ENCODE assay signal across 8 cellular contexts in the genomic region with DNA sequence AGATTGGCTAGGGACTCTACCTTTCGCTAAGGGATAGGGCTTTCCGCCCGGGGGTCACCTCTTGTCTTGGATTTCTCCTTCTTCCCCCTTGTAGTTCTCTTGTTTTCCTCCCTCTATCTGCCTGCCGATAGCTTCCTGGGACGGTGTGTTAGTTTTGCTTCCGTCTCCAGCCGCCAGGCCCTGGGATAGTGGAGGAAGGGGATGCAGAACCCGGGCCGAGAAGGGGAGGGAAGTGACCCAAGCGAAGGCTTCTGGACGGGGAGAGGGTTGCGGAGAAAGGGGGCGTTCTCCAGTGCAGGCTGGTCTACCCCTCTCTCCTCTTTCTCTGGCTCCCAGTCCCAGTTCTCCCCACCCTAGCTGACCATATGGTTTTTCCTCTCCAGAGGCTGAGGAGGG. TPM values are rescaled to one million over a fixed set of nuclear protein-coding genes. Genes with fewer than 3 reads are reported as not detected.
DNase-seq lines count a peak whose midpoint lies in the region; ATAC-seq and TF ChIP-seq lines count a peak whose summit lies in the region.

No MANE protein-coding gene starts in this region.

- no peaks in the 10 kb centered on the region for H3K36me3 Mint-ChIP-seq in activated naive CD8-positive, alpha-beta T cell treated with anti-CD3 and anti-CD28 coated beads, Interleukin-2, amount 10 ng/mL, durations not matched to agents 7 days and 5 days
- H3K36me3 Mint-ChIP-seq in stimulated activated effector memory CD8-positive, alpha-beta T cell treated with anti-CD3 and anti-CD28 coated beads, Interleukin-12 subunit alpha, Interleukin-12 subunit beta, amount 100 ng/mL, for 72 hours, result peaks cover 6% of the 10 kb centered on the region

- POLR2A ChIA-PET in HEK293T (lab: Yijun Ruan, JAX), result interaction anchor here (0.5 to 2.2 kb wide), 19 partner anchors 8 to 221 kb away, joined by 3 to 13 read pairs (median 4); partner anchors contain the start of genes CGN, POGZ, PSMB4 and RIIAD1
- POLR2A ChIA-PET in activated naive CD8-positive, alpha-beta T cell treated with anti-CD3 and anti-CD28 coated beads, Interleukin-2, amount 10 ng/mL, durations not matched to agents 7 days and 5 days (lab: Charles Lee), result no interaction called here

- no peaks in the 10 kb centered on the region for H3K9me3 Mint-ChIP-seq in activated naive CD8-positive, alpha-beta T cell treated with anti-CD3 and anti-CD28 coated beads, Interleukin-2, amount 10 ng/mL, durations not matched to agents 7 days and 5 days
- H3K9me3 Mint-ChIP-seq in stimulated activated effector memory CD8-positive, alpha-beta T cell treated with anti-CD3 and anti-CD28 coated beads, Interleukin-12 subunit alpha, Interleukin-12 subunit beta, amount 100 ng/mL, for 72 hours, result no peaks in the 10 kb centered on the region

- H3K27me3 ChIP-seq in BE2C (no peaks in the 10 kb centered on the region), iPS-20b (ENCODE audit: insufficient read depth, low read length) (peaks cover 7% of the 10 kb centered on the region; the same call in 1 of the 2 replicates)

- H3K9me3 ChIP-seq in BE2C (no peaks in the 10 kb centered on the region), iPS-20b (ENCODE audit: insufficient read depth, low read depth, low read length) (no peaks in the 10 kb centered on the region)

- no peak for ATAC-seq in activated naive CD8-positive, alpha-beta T cell treated with anti-CD3 and anti-CD28 coated beads, Interleukin-2, amount 10 ng/mL, durations not matched to agents 7 days and 5 days (ENCODE audit: low read depth)
- no peak for ATAC-seq in stimulated activated effector memory CD8-positive, alpha-beta T cell treated with anti-CD3 and anti-CD28 coated beads, Interleukin-12 subunit alpha, Interleukin-12 subunit beta, amount 100 ng/mL, for 72 hours
- ATAC-seq in GM18498 (IDR thresholded peaks at IDR 0.05; ENCODE audit: unreplicated experiment) (no peak), GM18909 (IDR thresholded peaks at IDR 0.05; ENCODE audit: poor library complexity, unreplicated experiment) (no peak)

- H3K4me3 Mint-ChIP-seq in activated naive CD8-positive, alpha-beta T cell treated with anti-CD3 and anti-CD28 coated beads, Interleukin-2, amount 10 ng/mL, durations not matched to agents 7 days and 5 days, result peak overlapping the region; percentile 90
- H3K4me3 Mint-ChIP-seq in stimulated activated effector memory CD8-positive, alpha-beta T cell treated with anti-CD3 and anti-CD28 coated beads, Interleukin-12 subunit alpha, Interleukin-12 subunit beta, amount 100 ng/mL, for 72 hours, result peak overlapping the region; percentile 97

- H3K36me3 ChIP-seq in BE2C, result no peaks in the 10 kb centered on the region
- H3K36me3 ChIP-seq in iPS-20b (ENCODE audit: insufficient read depth, low read depth, low read length), result peaks cover 23% of the 10 kb centered on the region

- H3K9ac ChIP-seq in iPS-20b (ENCODE audit: low read depth, low read length), result peak overlapping the region; percentile 89; the same call in 1 of the 2 replicates

- H3K27ac ChIP-seq in iPS-20b (ENCODE audit: low read length), result no peak overlapping the region

- peaks cover 5% of the 10 kb centered on the region for H3K4me1 ChIP-seq in BE2C
- peaks cover 16% of the 10 kb centered on the region; the same call in 1 of the 2 replicates for H3K4me1 ChIP-seq in iPS-20b (ENCODE audit: insufficient read depth, low read length)

- no peak for DNase-seq in BE2C
- peak; percentile 42 for DNase-seq in HEK293T (ENCODE audit: extremely low spot score)
- no peak for DNase-seq in activated naive CD8-positive, alpha-beta T cell treated with anti-CD3 and anti-CD28 coated beads, Interleukin-2, amount 10 ng/mL, durations not matched to agents 7 days and 5 days
- no peak for DNase-seq in stimulated activated effector memory CD8-positive, alpha-beta T cell treated with anti-CD3 and anti-CD28 coated beads, Interleukin-12 subunit alpha, Interleukin-12 subunit beta, amount 100 ng/mL, for 72 hours (ENCODE audit: low spot score in 2 of 2)
- DNase-seq in NCI-H774 (lab: John Stamatoyannopoulos, UW), result no peak

- peaks cover 8% of the 10 kb centered on the region for H3K4me1 Mint-ChIP-seq in activated naive CD8-positive, alpha-beta T cell treated with anti-CD3 and anti-CD28 coated beads, Interleukin-2, amount 10 ng/mL, durations not matched to agents 7 days and 5 days
- peaks cover 22% of the 10 kb centered on the region for H3K4me1 Mint-ChIP-seq in stimulated activated effector memory CD8-positive, alpha-beta T cell treated with anti-CD3 and anti-CD28 coated beads, Interleukin-12 subunit alpha, Interleukin-12 subunit beta, amount 100 ng/mL, for 72 hours

- peak; percentile 8; the same call in 1 of the 2 replicates for TF ChIP-seq CTCF in BE2C (IDR thresholded peaks at IDR 0.05; ENCODE audit: low read depth, low read length)

- no peak overlapping the region for H3K27ac Mint-ChIP-seq in activated naive CD8-positive, alpha-beta T cell treated with anti-CD3 and anti-CD28 coated beads, Interleukin-2, amount 10 ng/mL, durations not matched to agents 7 days and 5 days
- H3K27ac Mint-ChIP-seq in stimulated activated effector memory CD8-positive, alpha-beta T cell treated with anti-CD3 and anti-CD28 coated beads, Interleukin-12 subunit alpha, Interleukin-12 subunit beta, amount 100 ng/mL, for 72 hours, result peak overlapping the region; percentile 93

- H3K4me3 ChIP-seq in BE2C (ENCODE audit: low read depth, low read length), result peak overlapping the region; percentile 90
- peak overlapping the region; percentile 99 for H3K4me3 ChIP-seq in iPS-20b (ENCODE audit: low read length)

- H3K27me3 Mint-ChIP-seq in activated naive CD8-positive, alpha-beta T cell treated with anti-CD3 and anti-CD28 coated beads, Interleukin-2, amount 10 ng/mL, durations not matched to agents 7 days and 5 days, result peaks cover 27% of the 10 kb centered on the region

- CTCF ChIA-PET in HEK293T (lab: Yijun Ruan, JAX), result interaction anchor here (1.3 to 2.4 kb wide), 2 partner anchors 53 to 194 kb away, joined by 3 to 11 read pairs; no protein-coding TSS in a partner anchor

TF ChIP-seq in HEK293T, 16 proteins besides CTCF, POLR2A, EP300 and RAD21:
- TF ChIP-seq ZNF384 (IDR thresholded peaks at IDR 0.05) (no peak), HDGF (IDR thresholded peaks at IDR 0.05; ENCODE audit: borderline replicate concordance) (no peak), BHLHE40 (IDR thresholded peaks at IDR 0.05; ENCODE audit: borderline replicate concordance) (no peak), CTBP1 (IDR thresholded peaks at IDR 0.05; ENCODE audit: borderline replicate concordance) (no peak), SUZ12 (IDR thresholded peaks at IDR 0.05) (no peak), FOXA1 (IDR thresholded peaks at IDR 0.05) (no peak), SP1 (IDR thresholded peaks at IDR 0.05) (no peak), FOXK2 (IDR thresholded peaks at IDR 0.05) (no peak), TARDBP (IDR thresholded peaks at IDR 0.05) (no peak), L3MBTL2 (conservative IDR thresholded peaks at IDR 0.05) (no peak), NFRKB (IDR thresholded peaks at IDR 0.05) (no peak)

RNA-seq across cellular contexts. Expression of gene TUFT1, which starts 0.9 kb away (rescaled TPM):
- 4.3 TPM for polyA plus RNA-seq in BE2C (2012; ENCODE audit: insufficient read depth, insufficient read length, low read depth)
- 1 to 10 TPM; 1.5 TPM for total RNA-seq in activated naive CD8-positive, alpha-beta T cell treated with anti-CD3 and anti-CD28 coated beads, Interleukin-2, amount 10 ng/mL, durations not matched to agents 7 days and 5 days

RNA-seq across cellular contexts. Expression of gene CGN, which starts 29.8 kb away (rescaled TPM):
- polyA plus RNA-seq in BE2C (2012; ENCODE audit: insufficient read depth, insufficient read length, low read depth), result 26.1 TPM
- total RNA-seq in activated naive CD8-positive, alpha-beta T cell treated with anti-CD3 and anti-CD28 coated beads, Interleukin-2, amount 10 ng/mL, durations not matched to agents 7 days and 5 days, result under 1 TPM; 0.33 to 0.40 TPM
